In the genomic region with DNA sequence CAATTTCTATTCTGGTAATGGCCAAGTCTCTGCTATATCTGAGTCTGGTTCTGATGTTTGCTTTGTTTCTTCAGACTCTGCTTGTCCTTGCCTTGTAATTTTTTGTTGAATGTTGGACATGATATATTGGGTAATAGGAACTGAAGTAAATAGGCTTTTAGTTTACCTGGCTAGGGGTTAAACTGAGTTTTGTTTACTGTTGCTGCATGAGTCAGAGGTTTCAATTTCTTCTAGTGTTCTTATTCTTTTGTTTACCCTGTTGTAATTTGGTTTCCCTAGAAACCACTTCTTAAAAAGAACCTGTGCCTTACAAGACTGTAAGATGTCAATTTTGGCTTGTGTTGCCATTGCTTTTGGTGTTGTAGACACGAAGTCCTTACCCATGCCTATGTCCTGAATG, we compare ENCODE assay signal across 22 cellular contexts.
DNase-seq lines count a peak whose midpoint lies in the region; ATAC-seq, FAIRE-seq and TF ChIP-seq lines count a peak whose summit lies in the region.
"Had no signal": no experiment of that assay in that cellular context is flagged by ENCODE, and none has a peak within 500 bp of the region (broad histone marks: within the 10 kb centered on the region; RNA-seq: fewer than 3 reads in every experiment).

No MANE protein-coding gene starts in this region.

- SMC1A ChIA-PET in GM12878 (lab: Charles Lee; ENCODE audit: uncharacterized antibody, unreplicated experiment) = no interaction called here

- H3K9me3 Mint-ChIP-seq in progenitor cell of endocrine pancreas (ENCODE audit: low read depth) = no peaks in the 10 kb centered on the region
- H3K9me3 Mint-ChIP-seq: memory B cell had no signal

- TF ChIP-seq CTCF in GM12878 (IDR thresholded peaks at IDR 0.05 in 2 of 3, conservative IDR thresholded peaks at IDR 0.05 in 1 of 3; ENCODE audit: control insufficient read depth in 2 of 3, extremely low read depth in 1 of 3, insufficient read depth in 1 of 3, low read depth in 3 of 3, low read length in 3 of 3) (no peak), progenitor cell of endocrine pancreas (IDR thresholded peaks at IDR 0.05; ENCODE audit: unreplicated experiment) (no peak)

- POLR2A ChIA-PET in GM12878 (lab: Charles Lee) = no interaction called here

- in situ Hi-C loops in GM12878 (cut with MboI) = no loop called here

- DNase-seq in GM12878 (ENCODE audit: low read depth, low spot score) (no peak), progenitor cell of endocrine pancreas (ENCODE audit: low spot score, unreplicated experiment) (no peak), T-helper 17 cell (no peak), Kasumi-1 (lab: John Stamatoyannopoulos, UW) (no peak), NCI-H510A (lab: John Stamatoyannopoulos, UW) (no peak)
- DNase-seq: amniotic stem cell; CD4-positive, alpha-beta memory T cell; central memory CD4-positive, alpha-beta T cell; DMS79; GM23248; naive thymus-derived CD4-positive, alpha-beta T cell; NCI-H1417; pancreas; stimulated activated CD4-positive, alpha-beta T cell treated with anti-CD3 and anti-CD28 coated beads, Interleukin-2, amount 100 ng/mL, for 48 hours; stomach had no signal

- no peak overlapping the region for H3K27ac Mint-ChIP-seq in progenitor cell of endocrine pancreas
- H3K27ac Mint-ChIP-seq in T-helper 17 cell = no peak overlapping the region
- H3K27ac Mint-ChIP-seq: CD4-positive, alpha-beta memory T cell; memory B cell; naive thymus-derived CD4-positive, alpha-beta T cell had no signal

- RAD21 ChIA-PET in GM12878 (lab: Charles Lee; ENCODE audit: unreplicated experiment) = no interaction called here

- H3K4me1 ChIP-seq in GM12878 (ENCODE audit: control insufficient read depth, insufficient read depth, low read length) = no peaks in the 10 kb centered on the region
- H3K4me1 ChIP-seq: pancreas, stomach had no signal

- H3K36me3 Mint-ChIP-seq in progenitor cell of endocrine pancreas (ENCODE audit: insufficient read depth) (no peaks in the 10 kb centered on the region), T-helper 17 cell (ENCODE audit: low read depth) (no peaks in the 10 kb centered on the region)
- H3K36me3 Mint-ChIP-seq: CD4-positive, alpha-beta memory T cell; memory B cell; naive thymus-derived CD4-positive, alpha-beta T cell had no signal

- no peak for TF ChIP-seq RAD21 in GM12878 (IDR thresholded peaks at IDR 0.05; ENCODE audit: insufficient read depth, low read depth, low read length)

- 0% methylated on average over 1 of the region's 1 CpG for WGBS in GM12878 (ENCODE audit: insufficient coverage, insufficient replicate concordance, low lambda C conversion rate, missing lambda C conversion rate)

- H3K4me3 Mint-ChIP-seq in progenitor cell of endocrine pancreas (ENCODE audit: low read depth) = no peak overlapping the region
- H3K4me3 Mint-ChIP-seq in T-helper 17 cell = no peak overlapping the region
- H3K4me3 Mint-ChIP-seq: CD4-positive, alpha-beta memory T cell; memory B cell; naive thymus-derived CD4-positive, alpha-beta T cell had no signal

- no peak overlapping the region for H3K4me3 ChIP-seq in GM12878
- H3K4me3 ChIP-seq: GM23248, pancreas, skin epidermis, stomach had no signal

- H3K27me3 Mint-ChIP-seq in progenitor cell of endocrine pancreas (no peaks in the 10 kb centered on the region), T-helper 17 cell (no peaks in the 10 kb centered on the region)
- H3K27me3 Mint-ChIP-seq: CD4-positive, alpha-beta memory T cell; memory B cell had no signal

- H3K9ac ChIP-seq in GM12878 (ENCODE audit: control insufficient read depth, insufficient read depth, low read length) = no peak overlapping the region
- H3K9ac ChIP-seq: GM23248 had no signal

- ATAC-seq in GM18502 (IDR thresholded peaks at IDR 0.05; ENCODE audit: poor library complexity, unreplicated experiment) (peak; percentile 52), GM19463 (IDR thresholded peaks at IDR 0.05; ENCODE audit: unreplicated experiment) (peak; percentile 69), HG03175 (IDR thresholded peaks at IDR 0.05; ENCODE audit: unreplicated experiment) (peak; percentile 53), GM12878 (peak; percentile 54; the same call in 2 of the 3 replicates), T-helper 17 cell (no peak)
- ATAC-seq: naive thymus-derived CD4-positive, alpha-beta T cell; pancreas had no signal

- no peak for FAIRE-seq in GM12878 (lab: Jason Lieb, UNC)
- FAIRE-seq: keratinocyte, pancreas had no signal

- H3K4me1 Mint-ChIP-seq in progenitor cell of endocrine pancreas (ENCODE audit: low read depth) (peaks cover 13% of the 10 kb centered on the region), T-helper 17 cell (no peaks in the 10 kb centered on the region)
- H3K4me1 Mint-ChIP-seq: CD4-positive, alpha-beta memory T cell; memory B cell; naive thymus-derived CD4-positive, alpha-beta T cell had no signal

- no peaks in the 10 kb centered on the region for H3K36me3 ChIP-seq in GM12878 (ENCODE audit: control insufficient read depth in 2 of 2, insufficient read depth in 2 of 2, low read length in 1 of 2)
- H3K36me3 ChIP-seq: pancreas, stomach had no signal

- no peak for TF ChIP-seq EP300 in GM12878 (IDR thresholded peaks at IDR 0.05; ENCODE audit: borderline replicate concordance in 1 of 2, control insufficient read depth in 1 of 2, low read depth in 2 of 2, low read length in 2 of 2)

- intact Hi-C loops in GM12878 (cut with micrococcal nuclease; ENCODE audit: unreplicated experiment) = no loop called here

- CTCF ChIA-PET in GM12878 (lab: Yijun Ruan, JAX) = no interaction called here

- H2AFZ ChIP-seq in GM12878 (ENCODE audit: control insufficient read depth, low read depth, low read length) = no peak overlapping the region
- H2AFZ ChIP-seq: GM23248 had no signal

- no peak for TF ChIP-seq POLR2A in GM12878 (IDR thresholded peaks at IDR 0.05; ENCODE audit: low read depth, low read length)

- no peak overlapping the region for H3K4me2 ChIP-seq in GM12878 (ENCODE audit: control insufficient read depth, insufficient read depth)

- no TSS peak for BruUV-seq in GM12878 (replicated peaks; lab: Mats Ljungman, UMichigan)

- H3K27me3 ChIP-seq in GM12878 (replicated peaks in 1 of 2; ENCODE audit: control insufficient read depth in 2 of 2, insufficient read depth in 2 of 2, low read length in 1 of 2) = no peaks in the 10 kb centered on the region
- H3K27me3 ChIP-seq: pancreas, stomach had no signal

- H3K9me3 ChIP-seq in GM12878 (replicated peaks; ENCODE audit: control insufficient read depth, insufficient read depth, low read length) (no peaks in the 10 kb centered on the region), T-helper 17 cell (ENCODE audit: control insufficient read depth, low read length, poor library complexity, severe bottlenecking) (no peaks in the 10 kb centered on the region)
- H3K9me3 ChIP-seq: pancreas, stomach had no signal

- no peaks in the 10 kb centered on the region for H4K20me1 ChIP-seq in GM12878 (ENCODE audit: control insufficient read depth, insufficient read depth)

- no peak overlapping the region for H3K27ac ChIP-seq in GM12878 (ENCODE audit: control insufficient read depth, insufficient read depth)
- H3K27ac ChIP-seq: GM23248, pancreas, RWPE1, skin epidermis, stomach had no signal

- no peaks in the 10 kb centered on the region for H3K79me2 ChIP-seq in GM12878 (ENCODE audit: control insufficient read depth, insufficient read depth, low read length)

TF ChIP-seq in GM12878, 131 proteins besides CTCF, POLR2A, EP300 and RAD21:
- no peak for TF ChIP-seq BACH1 (IDR thresholded peaks at IDR 0.05; ENCODE audit: borderline replicate concordance)
- no peak for TF ChIP-seq STAT3 (IDR thresholded peaks at IDR 0.05; ENCODE audit: low read depth, low read length)
- TF ChIP-seq ZZZ3 (IDR thresholded peaks at IDR 0.05; ENCODE audit: control insufficient read depth, insufficient read length, low read depth) = no peak
